In the genomic region with DNA sequence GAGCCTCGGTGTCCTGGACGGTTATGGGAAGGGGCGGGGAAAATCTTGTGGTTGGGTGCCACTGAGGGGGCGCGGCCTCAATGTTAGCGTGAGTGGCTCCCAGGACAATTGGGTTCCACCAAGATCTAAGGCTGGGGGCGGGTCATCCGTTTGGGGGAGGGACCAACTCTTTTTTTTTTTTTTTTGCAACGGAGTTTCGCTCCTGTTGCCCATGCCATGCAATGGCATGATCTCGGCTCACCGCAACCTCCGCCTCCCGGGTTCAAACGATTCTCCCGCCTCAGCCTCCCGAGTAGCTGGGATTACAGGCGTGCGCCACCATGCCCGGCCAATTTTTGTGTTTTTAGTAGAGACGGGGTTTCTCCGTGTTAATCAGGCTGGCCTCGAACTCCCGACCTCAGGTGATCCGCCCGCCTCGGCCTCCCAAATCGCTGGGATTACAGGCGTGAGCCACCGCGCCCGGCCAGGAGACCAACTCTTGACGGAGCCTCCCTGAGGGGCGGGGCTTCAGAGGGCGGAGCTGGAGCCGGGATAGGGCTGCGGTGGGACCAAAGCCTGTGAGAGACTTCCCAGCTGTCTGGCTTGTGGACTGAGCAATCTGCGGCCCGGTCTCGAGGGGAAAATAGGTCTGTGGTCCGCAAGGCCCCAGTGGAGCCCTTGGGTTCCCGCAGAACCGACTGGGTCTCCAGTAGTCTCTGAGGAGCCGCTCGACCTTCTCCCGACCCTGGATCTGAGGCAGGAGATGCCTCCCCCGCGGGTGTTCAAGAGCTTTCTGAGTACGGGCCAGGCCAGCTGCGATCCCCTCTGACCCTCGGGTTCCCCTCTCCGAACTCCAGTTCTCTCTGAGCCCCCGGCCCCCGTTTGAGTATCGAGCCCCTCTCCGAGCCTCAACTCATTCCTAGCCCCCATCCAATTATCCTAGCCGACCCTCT, we compare ENCODE assay signal across 1 cellular context.
TF ChIP-seq lines count a peak whose summit lies in the region.

No MANE protein-coding gene starts in this region.

TF ChIP-seq in K562, 482 proteins besides CTCF, POLR2A, EP300 and RAD21 (continued from another document and continues in another):
- TF ChIP-seq E2F5 (CRISPR knock-in tag; IDR thresholded peaks at IDR 0.05) (no peak), ZBTB7A (IDR thresholded peaks at IDR 0.05; ENCODE audit: borderline replicate concordance, control insufficient read depth, low read depth, low read length) (peak; percentile 18; the same call in 1 of the 2 replicates), ZBTB2 (IDR thresholded peaks at IDR 0.05) (0 out of 2 replicates have a peak, but pooled peaks have one; percentile 30), ZNF609 (CRISPR knock-in tag; IDR thresholded peaks at IDR 0.05; ENCODE audit: borderline replicate concordance) (no peak), ZNF239 (CRISPR knock-in tag; IDR thresholded peaks at IDR 0.05) (0 out of 2 replicates have a peak, but pooled peaks have one; percentile 12), ASH1L (IDR thresholded peaks at IDR 0.05; ENCODE audit: borderline replicate concordance, low read depth, partially characterized antibody) (no peak), TRIM24 (IDR thresholded peaks at IDR 0.05) (peak in 1 of 2 experiments; percentile 71; a peak in 2 of 4 replicates), PML (IDR thresholded peaks at IDR 0.05; ENCODE audit: low read length) (no peak), RBM17 (IDR thresholded peaks at IDR 0.05; ENCODE audit: borderline replicate concordance, low read depth, low read length) (no peak), RBBP5 (IDR thresholded peaks at IDR 0.05; ENCODE audit: borderline replicate concordance, insufficient read depth, low read length, poor library complexity, severe bottlenecking) (peak; percentile 36), FOXK1 (CRISPR knock-in tag; IDR thresholded peaks at IDR 0.05; ENCODE audit: borderline replicate concordance) (peak; percentile 61; the same call in 1 of the 2 replicates), ZBTB26 (CRISPR knock-in tag; IDR thresholded peaks at IDR 0.05) (peak; percentile 87)
- TF ChIP-seq, protein P1, sequence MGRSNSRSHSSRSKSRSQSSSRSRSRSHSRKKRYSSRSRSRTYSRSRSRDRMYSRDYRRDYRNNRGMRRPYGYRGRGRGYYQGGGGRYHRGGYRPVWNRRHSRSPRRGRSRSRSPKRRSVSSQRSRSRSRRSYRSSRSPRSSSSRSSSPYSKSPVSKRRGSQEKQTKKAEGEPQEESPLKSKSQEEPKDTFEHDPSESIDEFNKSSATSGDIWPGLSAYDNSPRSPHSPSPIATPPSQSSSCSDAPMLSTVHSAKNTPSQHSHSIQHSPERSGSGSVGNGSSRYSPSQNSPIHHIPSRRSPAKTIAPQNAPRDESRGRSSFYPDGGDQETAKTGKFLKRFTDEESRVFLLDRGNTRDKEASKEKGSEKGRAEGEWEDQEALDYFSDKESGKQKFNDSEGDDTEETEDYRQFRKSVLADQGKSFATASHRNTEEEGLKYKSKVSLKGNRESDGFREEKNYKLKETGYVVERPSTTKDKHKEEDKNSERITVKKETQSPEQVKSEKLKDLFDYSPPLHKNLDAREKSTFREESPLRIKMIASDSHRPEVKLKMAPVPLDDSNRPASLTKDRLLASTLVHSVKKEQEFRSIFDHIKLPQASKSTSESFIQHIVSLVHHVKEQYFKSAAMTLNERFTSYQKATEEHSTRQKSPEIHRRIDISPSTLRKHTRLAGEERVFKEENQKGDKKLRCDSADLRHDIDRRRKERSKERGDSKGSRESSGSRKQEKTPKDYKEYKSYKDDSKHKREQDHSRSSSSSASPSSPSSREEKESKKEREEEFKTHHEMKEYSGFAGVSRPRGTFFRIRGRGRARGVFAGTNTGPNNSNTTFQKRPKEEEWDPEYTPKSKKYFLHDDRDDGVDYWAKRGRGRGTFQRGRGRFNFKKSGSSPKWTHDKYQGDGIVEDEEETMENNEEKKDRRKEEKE (IDR thresholded peaks at IDR 0.05; ENCODE audit: borderline replicate concordance in 1 of 2, control insufficient read depth in 1 of 2, low read depth in 2 of 2, low read length in 1 of 2): 0 out of 4 replicates have a peak, but pooled peaks of 1 of the 2 experiments have one; percentile 36
- TF ChIP-seq, protein P2, sequence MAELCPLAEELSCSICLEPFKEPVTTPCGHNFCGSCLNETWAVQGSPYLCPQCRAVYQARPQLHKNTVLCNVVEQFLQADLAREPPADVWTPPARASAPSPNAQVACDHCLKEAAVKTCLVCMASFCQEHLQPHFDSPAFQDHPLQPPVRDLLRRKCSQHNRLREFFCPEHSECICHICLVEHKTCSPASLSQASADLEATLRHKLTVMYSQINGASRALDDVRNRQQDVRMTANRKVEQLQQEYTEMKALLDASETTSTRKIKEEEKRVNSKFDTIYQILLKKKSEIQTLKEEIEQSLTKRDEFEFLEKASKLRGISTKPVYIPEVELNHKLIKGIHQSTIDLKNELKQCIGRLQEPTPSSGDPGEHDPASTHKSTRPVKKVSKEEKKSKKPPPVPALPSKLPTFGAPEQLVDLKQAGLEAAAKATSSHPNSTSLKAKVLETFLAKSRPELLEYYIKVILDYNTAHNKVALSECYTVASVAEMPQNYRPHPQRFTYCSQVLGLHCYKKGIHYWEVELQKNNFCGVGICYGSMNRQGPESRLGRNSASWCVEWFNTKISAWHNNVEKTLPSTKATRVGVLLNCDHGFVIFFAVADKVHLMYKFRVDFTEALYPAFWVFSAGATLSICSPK (IDR thresholded peaks at IDR 0.05; ENCODE audit: borderline replicate concordance): peak; percentile 77; the same call in 1 of the 2 replicates
- TF ChIP-seq, protein P3, sequence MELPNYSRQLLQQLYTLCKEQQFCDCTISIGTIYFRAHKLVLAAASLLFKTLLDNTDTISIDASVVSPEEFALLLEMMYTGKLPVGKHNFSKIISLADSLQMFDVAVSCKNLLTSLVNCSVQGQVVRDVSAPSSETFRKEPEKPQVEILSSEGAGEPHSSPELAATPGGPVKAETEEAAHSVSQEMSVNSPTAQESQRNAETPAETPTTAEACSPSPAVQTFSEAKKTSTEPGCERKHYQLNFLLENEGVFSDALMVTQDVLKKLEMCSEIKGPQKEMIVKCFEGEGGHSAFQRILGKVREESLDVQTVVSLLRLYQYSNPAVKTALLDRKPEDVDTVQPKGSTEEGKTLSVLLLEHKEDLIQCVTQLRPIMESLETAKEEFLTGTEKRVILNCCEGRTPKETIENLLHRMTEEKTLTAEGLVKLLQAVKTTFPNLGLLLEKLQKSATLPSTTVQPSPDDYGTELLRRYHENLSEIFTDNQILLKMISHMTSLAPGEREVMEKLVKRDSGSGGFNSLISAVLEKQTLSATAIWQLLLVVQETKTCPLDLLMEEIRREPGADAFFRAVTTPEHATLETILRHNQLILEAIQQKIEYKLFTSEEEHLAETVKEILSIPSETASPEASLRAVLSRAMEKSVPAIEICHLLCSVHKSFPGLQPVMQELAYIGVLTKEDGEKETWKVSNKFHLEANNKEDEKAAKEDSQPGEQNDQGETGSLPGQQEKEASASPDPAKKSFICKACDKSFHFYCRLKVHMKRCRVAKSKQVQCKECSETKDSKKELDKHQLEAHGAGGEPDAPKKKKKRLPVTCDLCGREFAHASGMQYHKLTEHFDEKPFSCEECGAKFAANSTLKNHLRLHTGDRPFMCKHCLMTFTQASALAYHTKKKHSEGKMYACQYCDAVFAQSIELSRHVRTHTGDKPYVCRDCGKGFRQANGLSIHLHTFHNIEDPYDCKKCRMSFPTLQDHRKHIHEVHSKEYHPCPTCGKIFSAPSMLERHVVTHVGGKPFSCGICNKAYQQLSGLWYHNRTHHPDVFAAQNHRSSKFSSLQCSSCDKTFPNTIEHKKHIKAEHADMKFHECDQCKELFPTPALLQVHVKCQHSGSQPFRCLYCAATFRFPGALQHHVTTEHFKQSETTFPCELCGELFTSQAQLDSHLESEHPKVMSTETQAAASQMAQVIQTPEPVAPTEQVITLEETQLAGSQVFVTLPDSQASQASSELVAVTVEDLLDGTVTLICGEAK (IDR thresholded peaks at IDR 0.05): peak; percentile 59
- TF ChIP-seq, protein P3 (CRISPR knock-in tag; IDR thresholded peaks at IDR 0.05): no peak
- TF ChIP-seq, protein P4, sequence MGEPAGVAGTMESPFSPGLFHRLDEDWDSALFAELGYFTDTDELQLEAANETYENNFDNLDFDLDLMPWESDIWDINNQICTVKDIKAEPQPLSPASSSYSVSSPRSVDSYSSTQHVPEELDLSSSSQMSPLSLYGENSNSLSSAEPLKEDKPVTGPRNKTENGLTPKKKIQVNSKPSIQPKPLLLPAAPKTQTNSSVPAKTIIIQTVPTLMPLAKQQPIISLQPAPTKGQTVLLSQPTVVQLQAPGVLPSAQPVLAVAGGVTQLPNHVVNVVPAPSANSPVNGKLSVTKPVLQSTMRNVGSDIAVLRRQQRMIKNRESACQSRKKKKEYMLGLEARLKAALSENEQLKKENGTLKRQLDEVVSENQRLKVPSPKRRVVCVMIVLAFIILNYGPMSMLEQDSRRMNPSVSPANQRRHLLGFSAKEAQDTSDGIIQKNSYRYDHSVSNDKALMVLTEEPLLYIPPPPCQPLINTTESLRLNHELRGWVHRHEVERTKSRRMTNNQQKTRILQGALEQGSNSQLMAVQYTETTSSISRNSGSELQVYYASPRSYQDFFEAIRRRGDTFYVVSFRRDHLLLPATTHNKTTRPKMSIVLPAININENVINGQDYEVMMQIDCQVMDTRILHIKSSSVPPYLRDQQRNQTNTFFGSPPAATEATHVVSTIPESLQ (CRISPR knock-in tag; IDR thresholded peaks at IDR 0.05): peak; percentile 94; the same call in 1 of the 2 replicates
